Comparison of ENCODE assay signal across 1 cellular context in the genomic region with DNA sequence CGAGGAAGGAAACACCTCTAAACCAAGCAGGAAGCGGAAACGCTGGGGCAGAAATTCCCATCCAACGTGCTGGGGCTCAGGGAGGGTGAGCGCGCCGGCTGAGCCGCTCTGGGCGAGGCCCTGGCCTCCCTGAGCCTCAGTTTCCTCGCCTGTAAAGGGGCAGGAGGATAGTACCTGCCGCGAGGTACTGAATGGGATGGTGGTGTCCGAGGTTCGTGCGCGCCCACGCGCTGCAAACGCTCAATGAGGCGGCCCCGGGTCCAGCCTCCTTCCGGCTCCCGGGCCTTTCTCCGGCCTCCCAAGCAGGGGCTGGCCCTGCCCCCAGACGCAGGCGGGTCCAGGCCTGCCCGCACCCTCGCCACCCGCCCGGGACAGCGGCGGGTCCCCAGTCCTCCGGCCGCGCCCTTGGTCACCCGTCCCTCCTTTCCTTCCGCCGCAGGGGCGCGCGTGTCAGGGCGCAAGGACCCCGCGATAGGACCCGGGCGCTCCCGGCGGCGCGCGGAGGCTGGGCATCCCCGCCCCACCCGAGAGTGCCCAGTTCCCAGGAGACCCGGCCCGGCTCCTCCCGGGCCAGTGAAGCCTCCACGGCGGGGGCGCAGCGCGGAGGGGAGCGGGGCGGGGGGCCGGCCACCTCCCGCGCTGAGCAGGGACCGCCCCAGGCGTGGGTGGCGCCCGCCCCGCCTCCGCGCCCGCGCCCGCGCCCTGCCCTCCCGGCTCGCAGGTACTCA.
TF ChIP-seq lines count a peak whose summit lies in the region.

No MANE protein-coding gene starts in this region.

TF ChIP-seq in HepG2, 621 proteins besides CTCF, POLR2A, EP300 and RAD21:
- TF ChIP-seq, protein P1, sequence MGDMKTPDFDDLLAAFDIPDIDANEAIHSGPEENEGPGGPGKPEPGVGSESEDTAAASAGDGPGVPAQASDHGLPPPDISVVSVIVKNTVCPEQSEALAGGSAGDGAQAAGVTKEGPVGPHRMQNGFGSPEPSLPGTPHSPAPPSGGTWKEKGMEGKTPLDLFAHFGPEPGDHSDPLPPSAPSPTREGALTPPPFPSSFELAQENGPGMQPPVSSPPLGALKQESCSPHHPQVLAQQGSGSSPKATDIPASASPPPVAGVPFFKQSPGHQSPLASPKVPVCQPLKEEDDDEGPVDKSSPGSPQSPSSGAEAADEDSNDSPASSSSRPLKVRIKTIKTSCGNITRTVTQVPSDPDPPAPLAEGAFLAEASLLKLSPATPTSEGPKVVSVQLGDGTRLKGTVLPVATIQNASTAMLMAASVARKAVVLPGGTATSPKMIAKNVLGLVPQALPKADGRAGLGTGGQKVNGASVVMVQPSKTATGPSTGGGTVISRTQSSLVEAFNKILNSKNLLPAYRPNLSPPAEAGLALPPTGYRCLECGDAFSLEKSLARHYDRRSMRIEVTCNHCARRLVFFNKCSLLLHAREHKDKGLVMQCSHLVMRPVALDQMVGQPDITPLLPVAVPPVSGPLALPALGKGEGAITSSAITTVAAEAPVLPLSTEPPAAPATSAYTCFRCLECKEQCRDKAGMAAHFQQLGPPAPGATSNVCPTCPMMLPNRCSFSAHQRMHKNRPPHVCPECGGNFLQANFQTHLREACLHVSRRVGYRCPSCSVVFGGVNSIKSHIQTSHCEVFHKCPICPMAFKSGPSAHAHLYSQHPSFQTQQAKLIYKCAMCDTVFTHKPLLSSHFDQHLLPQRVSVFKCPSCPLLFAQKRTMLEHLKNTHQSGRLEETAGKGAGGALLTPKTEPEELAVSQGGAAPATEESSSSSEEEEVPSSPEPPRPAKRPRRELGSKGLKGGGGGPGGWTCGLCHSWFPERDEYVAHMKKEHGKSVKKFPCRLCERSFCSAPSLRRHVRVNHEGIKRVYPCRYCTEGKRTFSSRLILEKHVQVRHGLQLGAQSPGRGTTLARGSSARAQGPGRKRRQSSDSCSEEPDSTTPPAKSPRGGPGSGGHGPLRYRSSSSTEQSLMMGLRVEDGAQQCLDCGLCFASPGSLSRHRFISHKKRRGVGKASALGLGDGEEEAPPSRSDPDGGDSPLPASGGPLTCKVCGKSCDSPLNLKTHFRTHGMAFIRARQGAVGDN (CRISPR knock-in tag; IDR thresholded peaks at IDR 0.05), result peak; percentile 30; the same call in 1 of the 2 replicates
- TF ChIP-seq ZNF792 (CRISPR knock-in tag; IDR thresholded peaks at IDR 0.05) (no peak), EZH2 (conservative IDR thresholded peaks at IDR 0.05; ENCODE audit: low read depth, low read length) (0 out of 2 replicates have a peak, but pooled peaks have one; percentile 78), ZNF556 (CRISPR knock-in tag; IDR thresholded peaks at IDR 0.05; ENCODE audit: borderline replicate concordance) (no peak), JDP2 (CRISPR knock-in tag; IDR thresholded peaks at IDR 0.05; ENCODE audit: borderline replicate concordance) (no peak), ARID2 (CRISPR knock-in tag; IDR thresholded peaks at IDR 0.05; ENCODE audit: borderline replicate concordance) (no peak), RBM22 (optimal IDR thresholded peaks at IDR 0.05; ENCODE audit: low read length) (no peak)
- TF ChIP-seq, protein P2, sequence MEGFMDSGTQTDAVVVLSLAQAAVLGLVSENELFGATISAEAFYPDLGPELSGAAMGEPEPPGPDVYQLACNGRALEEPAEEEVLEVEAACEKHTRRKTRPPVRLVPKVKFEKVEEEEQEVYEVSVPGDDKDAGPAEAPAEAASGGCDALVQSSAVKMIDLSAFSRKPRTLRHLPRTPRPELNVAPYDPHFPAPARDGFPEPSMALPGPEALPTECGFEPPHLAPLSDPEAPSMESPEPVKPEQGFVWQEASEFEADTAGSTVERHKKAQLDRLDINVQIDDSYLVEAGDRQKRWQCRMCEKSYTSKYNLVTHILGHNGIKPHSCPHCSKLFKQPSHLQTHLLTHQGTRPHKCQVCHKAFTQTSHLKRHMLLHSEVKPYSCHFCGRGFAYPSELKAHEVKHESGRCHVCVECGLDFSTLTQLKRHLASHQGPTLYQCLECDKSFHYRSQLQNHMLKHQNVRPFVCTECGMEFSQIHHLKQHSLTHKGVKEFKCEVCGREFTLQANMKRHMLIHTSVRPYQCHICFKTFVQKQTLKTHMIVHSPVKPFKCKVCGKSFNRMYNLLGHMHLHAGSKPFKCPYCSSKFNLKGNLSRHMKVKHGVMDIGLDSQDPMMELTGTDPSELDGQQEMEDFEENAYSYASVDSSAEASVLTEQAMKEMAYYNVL (CRISPR knock-in tag; IDR thresholded peaks at IDR 0.05; ENCODE audit: borderline replicate concordance), result no peak
- TF ChIP-seq, protein P3, sequence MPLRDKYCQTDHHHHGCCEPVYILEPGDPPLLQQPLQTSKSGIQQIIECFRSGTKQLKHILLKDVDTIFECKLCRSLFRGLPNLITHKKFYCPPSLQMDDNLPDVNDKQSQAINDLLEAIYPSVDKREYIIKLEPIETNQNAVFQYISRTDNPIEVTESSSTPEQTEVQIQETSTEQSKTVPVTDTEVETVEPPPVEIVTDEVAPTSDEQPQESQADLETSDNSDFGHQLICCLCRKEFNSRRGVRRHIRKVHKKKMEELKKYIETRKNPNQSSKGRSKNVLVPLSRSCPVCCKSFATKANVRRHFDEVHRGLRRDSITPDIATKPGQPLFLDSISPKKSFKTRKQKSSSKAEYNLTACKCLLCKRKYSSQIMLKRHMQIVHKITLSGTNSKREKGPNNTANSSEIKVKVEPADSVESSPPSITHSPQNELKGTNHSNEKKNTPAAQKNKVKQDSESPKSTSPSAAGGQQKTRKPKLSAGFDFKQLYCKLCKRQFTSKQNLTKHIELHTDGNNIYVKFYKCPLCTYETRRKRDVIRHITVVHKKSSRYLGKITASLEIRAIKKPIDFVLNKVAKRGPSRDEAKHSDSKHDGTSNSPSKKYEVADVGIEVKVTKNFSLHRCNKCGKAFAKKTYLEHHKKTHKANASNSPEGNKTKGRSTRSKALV (CRISPR knock-in tag; IDR thresholded peaks at IDR 0.05), result 0 out of 2 replicates have a peak, but pooled peaks have one; percentile 49
